13 cellular contexts compared by ENCODE assay signal in genomic region chr1:58805716-58806571, GRCh38. TPM values are rescaled to one million over a fixed set of nuclear protein-coding genes. Genes with fewer than 3 reads are reported as not detected.
DNase-seq lines count a peak whose midpoint lies in the region; ATAC-seq and TF ChIP-seq lines count a peak whose summit lies in the region.
"Had no signal": no experiment of that assay in that cellular context is flagged by ENCODE, and none has a peak within 500 bp of the region (broad histone marks: within the 10 kb centered on the region; RNA-seq: fewer than 3 reads in every experiment).

No MANE protein-coding gene starts in this region.

- H3K36me3 ChIP-seq in GM06990 (ENCODE audit: control insufficient read depth, insufficient read depth, low read length) (no peaks in the 10 kb centered on the region), neural progenitor cell (no peaks in the 10 kb centered on the region)

- no peaks in the 10 kb centered on the region for H3K9me3 ChIP-seq in neural progenitor cell (ENCODE audit: low read depth)

- no peaks in the 10 kb centered on the region for H4K20me1 ChIP-seq in neural progenitor cell (ENCODE audit: low read depth)

- DNase-seq in GM06990 (ENCODE audit: extremely low read depth, insufficient read length) = peak; percentile 68
- peak; percentile 28 for DNase-seq in NCI-H774 (lab: John Stamatoyannopoulos, UW)
- DNase-seq in neural progenitor cell (ENCODE audit: low spot score) = no peak
- DNase-seq in dorsolateral prefrontal cortex = no peak
- DNase-seq in hepatic stellate cell (ENCODE audit: low spot score) = no peak
- no peak for DNase-seq in sciatic nerve (ENCODE audit: low spot score)
- DNase-seq: activated effector memory CD4-positive, alpha-beta T cell treated with anti-CD3 and anti-CD28 coated beads, Interleukin-2, amount 50 U/mL, for 16 hours; effector CD4-positive, alpha-beta T cell; NCI-H1694; posterior cingulate gyrus had no signal

- H3K9ac ChIP-seq in neural progenitor cell = no peak overlapping the region

- H3K4me2 ChIP-seq in neural progenitor cell = no peak overlapping the region

- no peak overlapping the region for H2AFZ ChIP-seq in neural progenitor cell (replicated peaks)

- no peaks in the 10 kb centered on the region for H3F3A ChIP-seq in neural progenitor cell (ENCODE audit: low read depth)

- peaks cover 2% of the 10 kb centered on the region for H3K27me3 Mint-ChIP-seq in neural progenitor cell (ENCODE audit: insufficient read depth, low read depth)

- H3K4me3 Mint-ChIP-seq in neural progenitor cell = no peak overlapping the region
- H3K4me3 Mint-ChIP-seq: CD14-positive monocyte had no signal

- H3K4me1 Mint-ChIP-seq in neural progenitor cell = no peaks in the 10 kb centered on the region

- intact Hi-C loops in dorsolateral prefrontal cortex (cut with DNase I) = no loop called here
- intact Hi-C loops in sciatic nerve (cut with DNase I) = no loop called here

- no peaks in the 10 kb centered on the region for H3K9me3 Mint-ChIP-seq in neural progenitor cell

- no peaks in the 10 kb centered on the region for H3K4me1 ChIP-seq in neural progenitor cell

- H3K27me3 ChIP-seq in GM06990 (replicated peaks; ENCODE audit: control insufficient read depth, insufficient read depth, low read length) (no peaks in the 10 kb centered on the region), neural progenitor cell (no peaks in the 10 kb centered on the region), dorsolateral prefrontal cortex (no peaks in the 10 kb centered on the region)

- no peak overlapping the region for H3K27ac Mint-ChIP-seq in neural progenitor cell
- H3K27ac Mint-ChIP-seq: CD14-positive monocyte had no signal

- TF ChIP-seq CTCF in GM06990 (IDR thresholded peaks at IDR 0.05; ENCODE audit: insufficient read depth, low read length, poor library complexity, severe bottlenecking) (no peak), neural progenitor cell (IDR thresholded peaks at IDR 0.05) (no peak), dorsolateral prefrontal cortex (IDR thresholded peaks at IDR 0.05 in 54 of 56, conservative IDR thresholded peaks at IDR 0.05 in 2 of 56; ENCODE audit: low read depth in 1 of 56, partially characterized antibody in 56 of 56) (no peak)

- ATAC-seq in GM19397 (IDR thresholded peaks at IDR 0.05; ENCODE audit: unreplicated experiment) = peak; percentile 63
- peak; percentile 47 for ATAC-seq in HG02973 (IDR thresholded peaks at IDR 0.05; ENCODE audit: unreplicated experiment)
- ATAC-seq in sciatic nerve = no peak

- H3K4me3 ChIP-seq in GM06990 (replicated peaks; ENCODE audit: low read depth, low read length) (no peak overlapping the region; the same call in 1 of the 2 replicates), neural progenitor cell (no peak overlapping the region), dorsolateral prefrontal cortex (no peak overlapping the region)

- no peaks in the 10 kb centered on the region for H3K36me3 Mint-ChIP-seq in neural progenitor cell
- H3K36me3 Mint-ChIP-seq: CD14-positive monocyte had no signal

- H3K27ac ChIP-seq in neural progenitor cell (no peak overlapping the region), dorsolateral prefrontal cortex (no peak overlapping the region)

- no peaks in the 10 kb centered on the region for H3K79me2 ChIP-seq in neural progenitor cell (ENCODE audit: low read depth)

RNA-seq across cellular contexts. Expression of gene JUN, which starts 22.1 kb away (rescaled TPM):
- total RNA-seq in neural progenitor cell (ENCODE audit: low replicate concordance) (10.2 and 16.8 TPM in 2 replicates), dorsolateral prefrontal cortex (100 to 1,000 TPM in 18 of 120 experiments, 10 to 100 TPM in 102; 41.3 to 211 (median 70.6) TPM), sciatic nerve (179 TPM)

Comparison
In these comparisons a context has a peak if more than half of its experiments do, and no peak if none do; other contexts are left out.
1. DNase-seq: peak in GM06990 (single experiment) and NCI-H774 (single experiment); none in neural progenitor cell (single experiment), dorsolateral prefrontal cortex (0 of 10), hepatic stellate cell (single experiment) and sciatic nerve (single experiment).